Comparison of ENCODE assay signal across 15 cellular contexts in genomic region chrX:72314242-72314641, GRCh38. TPM values are rescaled to one million over a fixed set of nuclear protein-coding genes. Genes with fewer than 3 reads are reported as not detected.
A peak's percentile ranks its signal among the peaks of the same experiment; 100 is the strongest.
DNase-seq lines count a peak whose midpoint lies in the region; ATAC-seq, FAIRE-seq and TF ChIP-seq lines count a peak whose summit lies in the region.
"Had no signal": no experiment of that assay in that cellular context is flagged by ENCODE, and none has a peak within 500 bp of the region (broad histone marks: within the 10 kb centered on the region; RNA-seq: fewer than 3 reads in every experiment).

No MANE protein-coding gene starts in this region.

- intact Hi-C loops in sigmoid colon (cut with DNase I), result no loop called here
- intact Hi-C loops in prostate gland (cut with DNase I), result no loop called here

- CTCF ChIA-PET in H1 (lab: Charles Lee; ENCODE audit: partially characterized antibody), result interaction anchor here (1.2 to 2.3 kb wide), 2 partner anchors 16 to 37 kb away, joined by 3 to 7 read pairs; partner anchors contain the start of gene RPS4X

- H2BK12ac ChIP-seq in H1 (ENCODE audit: low read depth, low read length) (peak overlapping the region; percentile 39; the same call in 1 of the 2 replicates), neuronal stem cell (ENCODE audit: low read length) (no peak overlapping the region)

- H2AFZ ChIP-seq in H1 (ENCODE audit: low read length) (no peak overlapping the region), neuronal stem cell (ENCODE audit: low read length) (peak overlapping the region; percentile 4)

- POLR2A ChIA-PET in H1 (lab: Charles Lee; ENCODE audit: partially characterized antibody), result no interaction called here

- H3K79me1 ChIP-seq in H1 (ENCODE audit: low read depth, low read length) (no peaks in the 10 kb centered on the region), neuronal stem cell (ENCODE audit: low read depth, low read length) (no peaks in the 10 kb centered on the region)

- H2AK5ac ChIP-seq in H1 (ENCODE audit: low read depth, low read length), result no peak overlapping the region
- no peak overlapping the region for H2AK5ac ChIP-seq in neuronal stem cell (ENCODE audit: low read depth, low read length)

- H3K27ac ChIP-seq in H1 (ENCODE audit: low read depth, low read length) (no peak overlapping the region), neuronal stem cell (replicated peaks; ENCODE audit: low read length) (no peak overlapping the region), sigmoid colon (peak overlapping the region; percentile 38 to 65 (median 40)), prostate gland (no peak overlapping the region)
- H3K27ac ChIP-seq: BLaER1 had no signal

- H3K4me3 ChIP-seq in H1 (ENCODE audit: extremely low read depth in 1 of 4, insufficient read depth in 2 of 4, low read depth in 3 of 4, low read length in 4 of 4), result no peak overlapping the region
- H3K4me3 ChIP-seq in neuronal stem cell (ENCODE audit: low read length in 2 of 2), result no peak overlapping the region
- no peak overlapping the region for H3K4me3 ChIP-seq in sigmoid colon
- H3K4me3 ChIP-seq in prostate gland, result no peak overlapping the region
- H3K4me3 ChIP-seq: BLaER1 had no signal

- H3K9ac ChIP-seq in H1 (replicated peaks in 1 of 4; ENCODE audit: extremely low read depth in 1 of 4, low read depth in 3 of 4, low read length in 3 of 4) (no peak overlapping the region), neuronal stem cell (ENCODE audit: low read depth, low read length, poor library complexity) (no peak overlapping the region)
- H3K9ac ChIP-seq: BLaER1 had no signal

- H3K4me2 ChIP-seq in H1 (ENCODE audit: insufficient read depth in 1 of 2, low read depth in 2 of 2, low read length in 2 of 2) (no peak overlapping the region), neuronal stem cell (ENCODE audit: insufficient read depth, low read length, poor library complexity, severe bottlenecking) (no peak overlapping the region)
- H3K4me2 ChIP-seq: BLaER1 had no signal

- H3K56ac ChIP-seq in H1 (replicated peaks; ENCODE audit: insufficient read length, low read depth, low read length), result no peak overlapping the region

- H4K20me1 ChIP-seq in H1 (replicated peaks in 1 of 2; ENCODE audit: control insufficient read depth in 1 of 2, insufficient read depth in 2 of 2, low read length in 2 of 2), result no peaks in the 10 kb centered on the region

- no peak for TF ChIP-seq EP300 in H1 (IDR thresholded peaks at IDR 0.05; ENCODE audit: borderline replicate concordance in 1 of 2, low read depth in 2 of 2, low read length in 2 of 2)
- no peak for TF ChIP-seq EP300 in sigmoid colon (IDR thresholded peaks at IDR 0.05)

- H3K79me2 ChIP-seq in H1 (ENCODE audit: control insufficient read depth in 1 of 2, insufficient read depth in 2 of 2, low read length in 2 of 2), result no peaks in the 10 kb centered on the region

- 100% methylated on average over 1 of the region's 2 CpGs; no CpG with 5 or more reads in 1 of the 2 experiments for WGBS in H1 (ENCODE audit: extremely low coverage in 1 of 2, insufficient coverage in 1 of 2, insufficient read length in 1 of 2, insufficient replicate concordance in 2 of 2, low coverage in 1 of 2, low lambda C conversion rate in 2 of 2, missing lambda C conversion rate in 1 of 2), 2 experiments
- WGBS in neuronal stem cell (ENCODE audit: extremely low coverage in 2 of 2, insufficient read length in 2 of 2, insufficient replicate concordance in 1 of 2), 2 donors, result no CpG with 5 or more reads among the region's 2 CpGs
- WGBS in sigmoid colon, 2 donors, result 90 to 95% methylated on average over 2 of the region's 2 CpGs
- WGBS in prostate gland, result 39% methylated on average over 2 of the region's 2 CpGs

- no peak overlapping the region for H2BK5ac ChIP-seq in H1 (ENCODE audit: low read depth, low read length)
- H2BK5ac ChIP-seq in neuronal stem cell (ENCODE audit: low read length), result no peak overlapping the region

- H3K27me3 ChIP-seq in H1 (replicated peaks in 1 of 4; ENCODE audit: control insufficient read depth in 3 of 4, extremely low read depth in 1 of 4, insufficient read depth in 3 of 4, low read length in 3 of 4), result peaks cover 0 to 12% (median 7%) of the 10 kb centered on the region in 4 experiments; a peak in 6 of 7 replicates
- H3K27me3 ChIP-seq in neuronal stem cell (ENCODE audit: control insufficient read depth in 3 of 3, insufficient read depth in 3 of 3, low read depth in 1 of 3, low read length in 3 of 3), result peaks cover 0 to 36% (median 4%) of the 10 kb centered on the region in 3 experiments
- H3K27me3 ChIP-seq in sigmoid colon, result peaks cover 0 to 9% (median 0%) of the 10 kb centered on the region in 3 donors
- H3K27me3 ChIP-seq in prostate gland (replicated peaks; ENCODE audit: insufficient read depth), result no peaks in the 10 kb centered on the region

- H3K14ac ChIP-seq in H1 (ENCODE audit: insufficient read length), result no peak overlapping the region
- no peak overlapping the region for H3K14ac ChIP-seq in neuronal stem cell (ENCODE audit: low read length)

- no peak overlapping the region; the same call in 1 of the 2 replicates for H2BK15ac ChIP-seq in H1 (ENCODE audit: low read length)
- no peak overlapping the region for H2BK15ac ChIP-seq in neuronal stem cell (ENCODE audit: low read length)

- no peak overlapping the region for H4K91ac ChIP-seq in H1 (replicated peaks; ENCODE audit: insufficient read length, low read length)
- H4K91ac ChIP-seq in neuronal stem cell (ENCODE audit: low read depth, low read length, poor library complexity), result no peak overlapping the region

- peaks cover 0 to 12% (median 5%) of the 10 kb centered on the region in 4 experiments; a peak in 4 of 7 replicates for H3K4me1 ChIP-seq in H1 (replicated peaks in 1 of 4; ENCODE audit: control insufficient read depth in 3 of 4, insufficient read depth in 4 of 4, low read length in 3 of 4)
- H3K4me1 ChIP-seq in neuronal stem cell (ENCODE audit: control insufficient read depth in 2 of 2, insufficient read depth in 1 of 2, low read depth in 1 of 2, low read length in 2 of 2), result peaks cover 0 to 11% of the 10 kb centered on the region in 2 donors
- peaks cover 0 to 18% (median 1%) of the 10 kb centered on the region in 4 donors for H3K4me1 ChIP-seq in sigmoid colon
- H3K4me1 ChIP-seq in prostate gland (replicated peaks), result no peaks in the 10 kb centered on the region

- H3K23ac ChIP-seq in H1 (ENCODE audit: insufficient read length), result no peak overlapping the region
- no peak overlapping the region for H3K23ac ChIP-seq in neuronal stem cell (ENCODE audit: low read depth, low read length, poor library complexity)

- no peaks in the 10 kb centered on the region for H3K36me3 ChIP-seq in H1 (ENCODE audit: control insufficient read depth in 2 of 4, insufficient read depth in 4 of 4, low read length in 3 of 4)
- no peaks in the 10 kb centered on the region for H3K36me3 ChIP-seq in neuronal stem cell (replicated peaks in 1 of 2; ENCODE audit: control insufficient read depth in 2 of 2, insufficient read depth in 2 of 2, low read length in 2 of 2)
- no peaks in the 10 kb centered on the region for H3K36me3 ChIP-seq in sigmoid colon
- H3K36me3 ChIP-seq in prostate gland, result no peaks in the 10 kb centered on the region
- H3K36me3 ChIP-seq: BLaER1 had no signal

- ATAC-seq in GM18873 (IDR thresholded peaks at IDR 0.05; ENCODE audit: low FRiP score, unreplicated experiment) (no peak), GM19328 (IDR thresholded peaks at IDR 0.05; ENCODE audit: unreplicated experiment) (no peak)

- TF ChIP-seq CTCF in H1 (IDR thresholded peaks at IDR 0.05; ENCODE audit: control extremely low read depth in 1 of 3, insufficient read depth in 1 of 3, low read depth in 1 of 3, low read length in 3 of 3), result no peak
- TF ChIP-seq CTCF in sigmoid colon (IDR thresholded peaks at IDR 0.05), result no peak
- no peak for TF ChIP-seq CTCF in prostate gland (IDR thresholded peaks at IDR 0.05)

- H3K18ac ChIP-seq in H1 (ENCODE audit: extremely low read depth, low read length) (no peak overlapping the region), neuronal stem cell (ENCODE audit: low read length) (no peak overlapping the region)

- peaks cover 3% of the 10 kb centered on the region; the same call in 1 of the 2 replicates for H3K23me2 ChIP-seq in H1 (ENCODE audit: low read depth, low read length)

- H4K8ac ChIP-seq in H1 (ENCODE audit: extremely low read depth, insufficient read depth, low read length), result no peak overlapping the region
- H4K8ac ChIP-seq in neuronal stem cell (ENCODE audit: low read depth, low read length), result no peak overlapping the region

- no peak overlapping the region for H2BK20ac ChIP-seq in H1 (ENCODE audit: low read length)

- H2BK120ac ChIP-seq in H1 (replicated peaks; ENCODE audit: low read depth, low read length), result no peak overlapping the region
- no peak overlapping the region for H2BK120ac ChIP-seq in neuronal stem cell (ENCODE audit: low read depth, low read length)

- no peak for TF ChIP-seq POLR2A in H1 (IDR thresholded peaks at IDR 0.05; ENCODE audit: control extremely low read depth in 1 of 2, low read depth in 2 of 2, low read length in 2 of 2)
- no peak for TF ChIP-seq POLR2A in sigmoid colon (IDR thresholded peaks at IDR 0.05)
- no peak for TF ChIP-seq POLR2A in prostate gland (IDR thresholded peaks at IDR 0.05)

- DNase-seq in GM18507 (ENCODE audit: extremely low spot score, insufficient read length, low read depth) (no peak), H1 (ENCODE audit: low read depth in 1 of 2, low spot score in 2 of 2) (no peak), neuronal stem cell (ENCODE audit: low spot score) (no peak), sigmoid colon (no peak), prostate gland (ENCODE audit: low spot score) (no peak)
- DNase-seq: 8988T; AML-193; Caco-2; CD8-positive, alpha-beta memory T cell; DND-41; GDM1 had no signal

- H3K4ac ChIP-seq in H1 (replicated peaks; ENCODE audit: insufficient read length, low read depth, low read length) (no peak overlapping the region), neuronal stem cell (ENCODE audit: low read length) (no peak overlapping the region)

- FAIRE-seq in GM18507 (lab: Jason Lieb, UNC) (peak; percentile 15), H1 (lab: Jason Lieb, UNC) (no peak)

- H4K5ac ChIP-seq in H1 (ENCODE audit: insufficient read length, low read depth, low read length), result no peak overlapping the region

- H3K9me3 ChIP-seq in H1 (ENCODE audit: insufficient read depth in 2 of 2, low read depth in 1 of 2, low read length in 1 of 2) (no peaks in the 10 kb centered on the region), neuronal stem cell (replicated peaks in 1 of 2; ENCODE audit: control insufficient read depth in 2 of 2, insufficient read depth in 1 of 2, low read depth in 1 of 2, low read length in 2 of 2) (no peaks in the 10 kb centered on the region), sigmoid colon (no peaks in the 10 kb centered on the region), prostate gland (no peaks in the 10 kb centered on the region)
- H3K9me3 ChIP-seq: BLaER1, Caco-2 had no signal

- no peak for TF ChIP-seq RAD21 in H1 (IDR thresholded peaks at IDR 0.05 in 1 of 2, conservative IDR thresholded peaks at IDR 0.05 in 1 of 2; ENCODE audit: low read depth in 2 of 2, low read length in 2 of 2)

RNA-seq across cellular contexts. Expression of gene CITED1, which starts 8.5 kb away (rescaled TPM):
- 2.2 and 2.4 TPM in 2 replicates for total RNA-seq in H1 (2021; fragmentation: NEBNext Ultra II Directional; extraction: Animal tissue kit (Norgen Biotek cat#: 25700))
- polyA plus RNA-seq in H1 (2011; rRNA removed) (1.2 and 2.3 TPM in 2 replicates), sigmoid colon (1 to 10 TPM in 1 of 3 donors, under 1 TPM in 1, not detected in 1; 0.52 to 2.4 TPM)
- polyA plus RNA-seq in H1 (2011; cell fraction: cytosol; rRNA removed), result 1.5 TPM
- 2.3 TPM for polyA plus RNA-seq in H1 (2011; cell fraction: nucleus; rRNA removed)
- 1.1 to 1.6 TPM (median 1.3 TPM) in 4 replicates for polyA plus RNA-seq in H1 (2012, experiment 1 of 2)
- 1.5 TPM for polyA plus RNA-seq in H1 (2012, experiment 2 of 2)
- 2.3 TPM for polyA plus RNA-seq in H1 (2013, experiment 1 of 2)
- polyA plus RNA-seq in H1 (2013, experiment 2 of 2), result 1.3 TPM
- polyA minus RNA-seq in H1 (2011; rRNA and poly(A)+ RNA removed), result 1.1 and 3.1 TPM in 2 replicates
- not detected for polyA minus RNA-seq in H1 (2011; cell fraction: cytosol; rRNA and poly(A)+ RNA removed)
- polyA minus RNA-seq in H1 (2011; cell fraction: nucleus; rRNA and poly(A)+ RNA removed), result not detected
- polyA plus RNA-seq in neuronal stem cell (2013, experiment 1 of 2), result 4.0 TPM
- polyA plus RNA-seq in neuronal stem cell (2013, experiment 2 of 2), result 3.6 TPM
- total RNA-seq in sigmoid colon (under 1 TPM in 1 of 4 donors, not detected in 3; 0.99 TPM), prostate gland (100 to 1,000 TPM in 1 of 2 donors, 10 to 100 TPM in 1; 20.1 to 552 TPM)
- total RNA-seq: CD8-positive, alpha-beta memory T cell had no signal
- polyA plus RNA-seq: CD8-positive, alpha-beta memory T cell; IgD-negative memory B cell had no signal

RNA-seq across cellular contexts. Expression of gene RPS4X, which starts 37.2 kb away (rescaled TPM):
- total RNA-seq in H1 (2021; fragmentation: NEBNext Ultra II Directional; extraction: Animal tissue kit (Norgen Biotek cat#: 25700)), result 990 and 1,017 TPM in 2 replicates
- polyA plus RNA-seq in H1 (2011; rRNA removed), result 767 and 1,330 TPM in 2 replicates
- polyA plus RNA-seq in H1 (2011; cell fraction: cytosol; rRNA removed), result 1,391 TPM
- polyA plus RNA-seq in H1 (2011; cell fraction: nucleus; rRNA removed), result 497 TPM
- polyA plus RNA-seq in H1 (2012, experiment 1 of 2), result 1,252 to 1,480 TPM (median 1,335 TPM) in 4 replicates
- polyA plus RNA-seq in H1 (2012, experiment 2 of 2), result 391 TPM
- polyA plus RNA-seq in H1 (2013, experiment 1 of 2), result 844 TPM
- polyA plus RNA-seq in H1 (2013, experiment 2 of 2), result 856 TPM
- 769 and 932 TPM in 2 replicates for polyA minus RNA-seq in H1 (2011; rRNA and poly(A)+ RNA removed)
- polyA minus RNA-seq in H1 (2011; cell fraction: cytosol; rRNA and poly(A)+ RNA removed), result 304 TPM
- 296 TPM for polyA minus RNA-seq in H1 (2011; cell fraction: nucleus; rRNA and poly(A)+ RNA removed)
- polyA plus RNA-seq in neuronal stem cell (2013, experiment 1 of 2), result 1,442 TPM
- polyA plus RNA-seq in neuronal stem cell (2013, experiment 2 of 2), result 1,420 TPM
- total RNA-seq in sigmoid colon, result 1,000 to 10,000 TPM in 3 of 4 donors, 100 to 1,000 TPM in 1; 842 to 1,555 (median 1,107) TPM
- 1,000 to 10,000 TPM; 1,029 to 2,141 (median 1,186) TPM for polyA plus RNA-seq in sigmoid colon
- total RNA-seq in prostate gland, result 1,000 to 10,000 TPM in 1 of 2 donors, 100 to 1,000 TPM in 1; 662 to 1,180 TPM

Comparison
In these comparisons a context has a peak if more than half of its experiments do, and no peak if none do; other contexts are left out.
1. H3K27ac ChIP-seq: peak in sigmoid colon (4 of 4); none in H1 (single experiment), neuronal stem cell (single experiment) and prostate gland (0 of 2).